10 cellular contexts compared by ENCODE assay signal in the genomic region with DNA sequence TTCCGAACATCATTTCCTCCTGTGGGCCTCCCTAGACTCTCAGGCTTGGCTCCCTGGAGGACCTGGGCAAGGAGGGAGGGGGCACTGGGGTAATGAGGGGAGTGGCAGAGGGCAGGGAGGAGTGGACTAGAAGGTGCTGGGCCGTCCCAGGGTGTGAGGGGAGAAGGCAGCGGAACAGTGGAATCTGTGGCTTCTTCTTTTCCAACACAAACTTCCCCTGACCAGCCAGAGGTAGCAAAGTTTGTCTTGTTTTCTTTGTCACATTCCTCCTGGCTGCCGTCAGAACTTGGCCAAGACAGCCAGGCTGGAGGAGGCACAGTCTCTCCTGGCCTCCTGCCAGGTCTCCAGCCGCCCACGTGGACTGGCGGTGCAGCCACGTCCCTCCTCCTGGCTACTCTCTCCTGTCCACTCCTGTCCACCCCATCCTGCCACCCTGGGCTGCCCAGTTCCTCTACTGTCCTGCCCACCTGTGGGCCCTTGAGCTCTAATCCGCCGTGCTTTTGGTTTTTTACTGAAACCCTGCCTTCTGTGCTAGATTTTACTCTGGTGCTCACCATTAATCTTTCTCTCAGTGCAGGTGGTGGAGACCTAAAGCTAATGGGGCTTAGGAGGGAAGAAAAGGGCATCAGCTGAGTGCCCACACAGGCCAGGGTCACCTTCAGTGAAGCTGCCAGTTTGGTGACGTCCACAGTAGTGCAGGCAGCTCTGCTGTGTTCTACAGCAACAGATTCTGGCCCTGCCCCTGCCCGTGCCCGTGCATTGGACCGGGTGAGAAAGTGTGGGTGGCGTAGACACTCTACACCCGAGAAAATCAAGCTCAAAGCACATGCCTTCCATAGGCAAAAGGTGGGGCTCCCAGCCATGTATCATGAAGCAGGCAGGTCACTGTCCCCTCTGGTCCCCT. TPM values are rescaled to one million over a fixed set of nuclear protein-coding genes. Genes with fewer than 3 reads are reported as not detected.
DNase-seq lines count a peak whose midpoint lies in the region; ATAC-seq and TF ChIP-seq lines count a peak whose summit lies in the region.
"Had no signal": no experiment of that assay in that cellular context is flagged by ENCODE, and none has a peak within 500 bp of the region (broad histone marks: within the 10 kb centered on the region; RNA-seq: fewer than 3 reads in every experiment).

No MANE protein-coding gene starts in this region.

- peak; percentile 88 for DNase-seq in HT-29 (ENCODE audit: low spot score)
- peak; percentile 95 for DNase-seq in iris pigment epithelial cell (ENCODE audit: low read depth)
- peak; percentile 57 for DNase-seq in smooth muscle cell of the brain vasculature (ENCODE audit: low read depth, low spot score)
- no peak for DNase-seq in stimulated activated CD4-positive, alpha-beta T cell treated with anti-CD3 and anti-CD28 coated beads, Interleukin-4, amount 100 ng/mL, for 4 hours
- no peak for DNase-seq in CD14-positive monocyte (ENCODE audit: low spot score)
- DNase-seq: NCI-H146 had no signal

- H3K27ac Mint-ChIP-seq in brain (peak overlapping the region in 3 of 5 experiments; percentile 21 to 52 (median 26)), CD14-positive monocyte (no peak overlapping the region)

- H3K27me3 Mint-ChIP-seq in brain (peaks cover 25% of the 10 kb centered on the region), CD14-positive monocyte (ENCODE audit: low read depth in 3 of 3) (peaks cover 4 to 13% (median 7%) of the 10 kb centered on the region in 3 donors)

- peaks cover 29% of the 10 kb centered on the region for H3K4me1 Mint-ChIP-seq in brain
- H3K4me1 Mint-ChIP-seq in CD14-positive monocyte = peaks cover 8% of the 10 kb centered on the region

- TF ChIP-seq CTCF in brain (conservative IDR thresholded peaks at IDR 0.05) (no peak), CD14-positive monocyte (IDR thresholded peaks at IDR 0.05) (no peak)

- peak overlapping the region in 1 of 5 experiments; percentile 12 for H3K4me3 Mint-ChIP-seq in brain
- H3K4me3 Mint-ChIP-seq in CD14-positive monocyte = no peak overlapping the region

- ATAC-seq in HG03108 (IDR thresholded peaks at IDR 0.05; ENCODE audit: unreplicated experiment) (no peak), HG03097 (IDR thresholded peaks at IDR 0.05; ENCODE audit: low FRiP score, unreplicated experiment) (no peak)

- H3K9me3 Mint-ChIP-seq in brain (no peaks in the 10 kb centered on the region), CD14-positive monocyte (peaks cover 0 to 2% (median 0%) of the 10 kb centered on the region in 7 donors)

- H3K36me3 Mint-ChIP-seq in brain = no peaks in the 10 kb centered on the region
- H3K36me3 Mint-ChIP-seq in CD14-positive monocyte = no peaks in the 10 kb centered on the region

- intact Hi-C loops in CD14-positive monocyte (cut with micrococcal nuclease) = no loop called here

RNA-seq across cellular contexts. Expression of gene CDSN, which starts 2.8 kb away (rescaled TPM):
- total RNA-seq in HT-29 (2014; rRNA removed; shearing (Covaris generic)) = 0.08 TPM in 1 of 2 replicates, not detected in the other
- polyA plus RNA-seq in brain (ENCODE audit: insufficient read depth, low read depth, low replicate concordance) = not detected
- polyA plus RNA-seq in CD14-positive monocyte = not detected
- total RNA-seq: upper lobe of left lung had no signal

RNA-seq across cellular contexts. Expression of gene PSORS1C1, which starts 8.5 kb away (rescaled TPM):
- total RNA-seq in HT-29 (2014; rRNA removed; shearing (Covaris generic)) = 1.1 and 1.2 TPM in 2 replicates
- polyA plus RNA-seq in brain (ENCODE audit: insufficient read depth, low read depth, low replicate concordance) (not detected), CD14-positive monocyte (not detected)

RNA-seq across cellular contexts. Expression of gene C6orf15, which starts 10.7 kb away (rescaled TPM):
- 0.13 and 0.33 TPM in 2 replicates for total RNA-seq in HT-29 (2014; rRNA removed; shearing (Covaris generic))
- polyA plus RNA-seq in brain (ENCODE audit: insufficient read depth, low read depth, low replicate concordance) (not detected), CD14-positive monocyte (not detected)
- total RNA-seq: upper lobe of left lung had no signal

RNA-seq across cellular contexts. Expression of gene PSORS1C2, which starts 15.8 kb away (rescaled TPM):
- not detected in 2 replicates for total RNA-seq in HT-29 (2014; rRNA removed; shearing (Covaris generic))
- not detected for polyA plus RNA-seq in brain (ENCODE audit: insufficient read depth, low read depth, low replicate concordance)
- not detected for polyA plus RNA-seq in CD14-positive monocyte
- total RNA-seq: upper lobe of left lung had no signal

RNA-seq across cellular contexts. Expression of gene CCHCR1, which starts 34.5 kb away (rescaled TPM):
- 30.8 and 38.0 TPM in 2 replicates for total RNA-seq in HT-29 (2014; rRNA removed; shearing (Covaris generic))
- polyA plus RNA-seq in brain (ENCODE audit: insufficient read depth, low read depth, low replicate concordance) (33.8 TPM), CD14-positive monocyte (1 to 10 TPM; 2.2 to 2.8 TPM)

Comparison
In these comparisons a context has a peak if more than half of its experiments do, and no peak if none do; other contexts are left out.
1. DNase-seq: peak in HT-29 (single experiment), iris pigment epithelial cell (single experiment) and smooth muscle cell of the brain vasculature (single experiment); none in stimulated activated CD4-positive, alpha-beta T cell treated with anti-CD3 and anti-CD28 coated beads, Interleukin-4, amount 100 ng/mL, for 4 hours (0 of 2) and CD14-positive monocyte (single experiment).
2. H3K27ac Mint-ChIP-seq: peak in brain (3 of 5); none in CD14-positive monocyte (0 of 7).